ENCODE assay signal across 1 cellular context in genomic region chr11:86116386-86116726, GRCh38.
TF ChIP-seq lines count a peak whose summit lies in the region.

No MANE protein-coding gene starts in this region.

TF ChIP-seq in GM12878, 131 proteins besides CTCF, POLR2A, EP300 and RAD21 (continued from another document and continues in another):
- TF ChIP-seq ELK1 (IDR thresholded peaks at IDR 0.05; ENCODE audit: low read depth, low read length) (no peak), PBX3 (IDR thresholded peaks at IDR 0.05; ENCODE audit: insufficient replicate concordance, low read depth, low read length) (no peak), BHLHE40 (IDR thresholded peaks at IDR 0.05; ENCODE audit: borderline replicate concordance in 1 of 2, low read depth in 2 of 2, low read length in 1 of 2) (peak; percentile 6 to 41; a peak in 2 of 4 replicates), ZNF592 (IDR thresholded peaks at IDR 0.05) (no peak), NR2C1 (IDR thresholded peaks at IDR 0.05) (no peak), EED (IDR thresholded peaks at IDR 0.05; ENCODE audit: low read depth) (peak; percentile 91), TAF1 (IDR thresholded peaks at IDR 0.05; ENCODE audit: borderline replicate concordance, low read depth, low read length) (peak; percentile 68; the same call in 1 of the 2 replicates), ZBTB40 (IDR thresholded peaks at IDR 0.05; ENCODE audit: borderline replicate concordance) (no peak), RB1 (IDR thresholded peaks at IDR 0.05; ENCODE audit: borderline replicate concordance) (no peak), USF2 (IDR thresholded peaks at IDR 0.05; ENCODE audit: borderline replicate concordance, low read depth, low read length) (no peak), SIN3A (IDR thresholded peaks at IDR 0.05; ENCODE audit: low read depth, low read length) (no peak), CUX1 (IDR thresholded peaks at IDR 0.05; ENCODE audit: insufficient replicate concordance, low read depth, low read length) (peak; percentile 41), EGR1 (IDR thresholded peaks at IDR 0.05; ENCODE audit: borderline replicate concordance in 1 of 2, low read depth in 2 of 2, low read length in 2 of 2) (no peak), YBX1 (IDR thresholded peaks at IDR 0.05) (no peak), TCF12 (IDR thresholded peaks at IDR 0.05; ENCODE audit: low read depth, low read length) (no peak), ZNF687 (IDR thresholded peaks at IDR 0.05) (no peak), NFIC (IDR thresholded peaks at IDR 0.05; ENCODE audit: low read depth, low read length) (peak; percentile 87), ATF7 (IDR thresholded peaks at IDR 0.05; ENCODE audit: low read depth) (peak; percentile 80), YY1 (IDR thresholded peaks at IDR 0.05; ENCODE audit: low read depth, low read length) (peak; percentile 74), NKRF (conservative IDR thresholded peaks at IDR 0.05) (no peak; the same call in 1 of the 2 replicates), NFXL1 (IDR thresholded peaks at IDR 0.05; ENCODE audit: borderline replicate concordance) (no peak), CEBPB (IDR thresholded peaks at IDR 0.05; ENCODE audit: borderline replicate concordance in 1 of 2, low read depth in 2 of 2, low read length in 2 of 2) (0 out of 4 replicates have a peak, but pooled peaks of 1 of the 2 experiments have one; percentile 52), PAX5 (IDR thresholded peaks at IDR 0.05; ENCODE audit: borderline replicate concordance, low read depth, low read length) (0 out of 2 replicates have a peak, but pooled peaks have one; percentile 34), MEF2A (IDR thresholded peaks at IDR 0.05; ENCODE audit: insufficient read depth, low read depth, low read length) (no peak), IKZF1 (conservative IDR thresholded peaks at IDR 0.05) (peak; percentile 91), PAX8 (IDR thresholded peaks at IDR 0.05) (no peak), FOS (IDR thresholded peaks at IDR 0.05; ENCODE audit: borderline replicate concordance, extremely low read depth, insufficient read length) (no peak)
